ENCODE assay signal across 1 cellular context in genomic region chr11:72742522-72743320, GRCh38.
TF ChIP-seq lines count a peak whose summit lies in the region.

No MANE protein-coding gene starts in this region.

TF ChIP-seq in HepG2, 621 proteins besides CTCF, POLR2A, EP300 and RAD21:
- peak; percentile 25; the same call in 1 of the 2 replicates for TF ChIP-seq ZNF263 (CRISPR knock-in tag; IDR thresholded peaks at IDR 0.05)
- TF ChIP-seq CC2D1A (CRISPR knock-in tag; IDR thresholded peaks at IDR 0.05): no peak
- TF ChIP-seq FOXC1 (CRISPR knock-in tag; IDR thresholded peaks at IDR 0.05; ENCODE audit: borderline replicate concordance): 0 out of 2 replicates have a peak, but pooled peaks have one; percentile 29
- TF ChIP-seq SRF (IDR thresholded peaks at IDR 0.05; ENCODE audit: low read depth, low read length): peak; percentile 26; the same call in 1 of the 2 replicates
- peak; percentile 66 for TF ChIP-seq ZNF629 (CRISPR knock-in tag; conservative IDR thresholded peaks at IDR 0.05)
